In the genomic region with DNA sequence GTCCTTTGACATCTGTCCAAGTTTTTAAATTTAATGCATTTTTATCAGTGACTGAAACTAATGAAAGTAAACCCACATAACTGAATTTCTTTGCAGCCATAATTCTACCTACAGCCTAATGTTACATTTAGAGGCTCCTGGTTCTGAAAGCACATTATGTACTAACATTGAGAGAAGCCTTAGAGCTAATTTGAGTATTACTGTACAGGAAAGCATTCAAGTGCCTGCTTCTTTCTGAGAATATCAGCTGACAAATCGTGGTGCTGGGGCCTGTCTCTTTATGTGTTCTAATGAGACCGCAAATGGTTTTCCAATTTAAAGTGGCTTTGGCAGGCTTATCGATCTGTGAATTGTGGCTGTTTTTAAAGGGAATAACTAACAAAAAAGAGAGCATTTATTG, we compare ENCODE assay signal across 27 cellular contexts. TPM values are rescaled to one million over a fixed set of nuclear protein-coding genes. Genes with fewer than 3 reads are reported as not detected.
DNase-seq lines count a peak whose midpoint lies in the region; ATAC-seq and TF ChIP-seq lines count a peak whose summit lies in the region.
"Had no signal": no experiment of that assay in that cellular context is flagged by ENCODE, and none has a peak within 500 bp of the region (broad histone marks: within the 10 kb centered on the region; RNA-seq: fewer than 3 reads in every experiment).

No MANE protein-coding gene starts in this region.

- no peaks in the 10 kb centered on the region for H3K27me3 ChIP-seq in H7 (ENCODE audit: control insufficient read depth, insufficient read depth, low read length)

- DNase-seq in NCI-H2227 (lab: John Stamatoyannopoulos, UW; ENCODE audit: unreplicated experiment): peak; percentile 14
- DNase-seq in NCI-H2227 treated with DMSO at 0.1 percent for 48 hours (lab: John Stamatoyannopoulos, UW): no peak
- peak; percentile 29 for DNase-seq in NCI-H1436 (lab: John Stamatoyannopoulos, UW)
- peak; percentile 92 for DNase-seq in NCI-H2107 treated with DMSO at 0.1 percent for 48 hours (lab: John Stamatoyannopoulos, UW; ENCODE audit: unreplicated experiment)
- DNase-seq in glutamatergic neuron: no peak
- DNase-seq in H7: no peak
- no peak for DNase-seq in HT-29 (ENCODE audit: low spot score)
- DNase-seq: CD8-positive, alpha-beta memory T cell; DMS 273 treated with DMSO at 0.1 percent for 48 hours; DMS79; EL; GDM1; HFFc6; Kasumi-1; NCI-H1417; NCI-H2029 treated with DMSO at 0.1 percent for 48 hours; NCI-H345; NCI-H510A treated with DMSO at 0.1 percent for 48 hours; SHP77 had no signal

- H3K36me3 ChIP-seq in H7 (replicated peaks; ENCODE audit: control insufficient read depth, insufficient read depth, low read length): no peaks in the 10 kb centered on the region
- H3K36me3 ChIP-seq: HAP-1 had no signal

- ATAC-seq in GM18868 (IDR thresholded peaks at IDR 0.05; ENCODE audit: unreplicated experiment): no peak
- ATAC-seq: GM12878, GM23338, K562 had no signal

- peaks cover 3% of the 10 kb centered on the region for H3K36me3 Mint-ChIP-seq in glutamatergic neuron (ENCODE audit: unreplicated experiment)
- H3K36me3 Mint-ChIP-seq: CD8-positive, alpha-beta memory T cell had no signal

- peaks cover 2% of the 10 kb centered on the region for H3K27me3 Mint-ChIP-seq in glutamatergic neuron (ENCODE audit: unreplicated experiment)
- H3K27me3 Mint-ChIP-seq: B cell; CD8-positive, alpha-beta memory T cell had no signal

- H3K27ac Mint-ChIP-seq in glutamatergic neuron (ENCODE audit: unreplicated experiment): peak overlapping the region; percentile 95
- H3K27ac Mint-ChIP-seq: B cell; CD8-positive, alpha-beta memory T cell; GM23338; HFFc6 had no signal

- peaks cover 8% of the 10 kb centered on the region for H3K9me3 Mint-ChIP-seq in glutamatergic neuron (ENCODE audit: unreplicated experiment)
- H3K9me3 Mint-ChIP-seq: GM23338, HFFc6 had no signal

- peak overlapping the region; percentile 74 for H3K4me3 Mint-ChIP-seq in glutamatergic neuron (ENCODE audit: unreplicated experiment)
- H3K4me3 Mint-ChIP-seq: B cell; CD8-positive, alpha-beta memory T cell; GM23338; HFFc6 had no signal

- H3K4me1 Mint-ChIP-seq in glutamatergic neuron (ENCODE audit: low read depth, unreplicated experiment): peaks cover 26% of the 10 kb centered on the region
- H3K4me1 Mint-ChIP-seq: B cell; CD8-positive, alpha-beta memory T cell had no signal

- no peak overlapping the region for H3K4me3 ChIP-seq in H7 (ENCODE audit: insufficient read depth, low read depth, low read length)
- H3K4me3 ChIP-seq: GM12878, GM23338, HAP-1, K562, SK-N-MC had no signal

- TF ChIP-seq CTCF in glutamatergic neuron (IDR thresholded peaks at IDR 0.05; ENCODE audit: partially characterized antibody, unreplicated experiment): no peak

RNA-seq across cellular contexts. Expression of gene DGKB, which starts 32.3 kb away (rescaled TPM):
- total RNA-seq in glutamatergic neuron (ENCODE audit: unreplicated experiment): 57.8 TPM
- 0.26 and 0.52 TPM in 2 replicates for total RNA-seq in H7 (2014; rRNA removed; shearing (Covaris generic))
- 0.41 TPM in 1 of 2 replicates, not detected in the other for total RNA-seq in HT-29 (2014; rRNA removed; shearing (Covaris generic))
- total RNA-seq: B cell; CD8-positive, alpha-beta memory T cell; K562; T-helper 1 cell treated with Interleukin-12 subunit alpha and Interleukin-12 subunit beta and Interleukin-4 antibody, amounts not matched to agents 30 ng/mL and 1 ng/mL, for 36 hours had no signal

Comparison
In these comparisons a context has a peak if more than half of its experiments do, and no peak if none do; other contexts are left out.
1. DNase-seq: peak in NCI-H2227 (single experiment), NCI-H1436 (single experiment) and NCI-H2107 treated with DMSO at 0.1 percent for 48 hours (single experiment); none in NCI-H2227 treated with DMSO at 0.1 percent for 48 hours (single experiment), glutamatergic neuron (single experiment), H7 (single experiment) and HT-29 (single experiment).
2. RNA of gene DGKB, which starts 32.3 kb away (total RNA-seq): 57.8 TPM in glutamatergic neuron (single experiment); 0.26 to 0.52 TPM in H7 and 0.41 TPM in HT-29; every median in the first group is over 10 times any median in the second.